Comparison of ENCODE assay signal across 11 cellular contexts in the genomic region with DNA sequence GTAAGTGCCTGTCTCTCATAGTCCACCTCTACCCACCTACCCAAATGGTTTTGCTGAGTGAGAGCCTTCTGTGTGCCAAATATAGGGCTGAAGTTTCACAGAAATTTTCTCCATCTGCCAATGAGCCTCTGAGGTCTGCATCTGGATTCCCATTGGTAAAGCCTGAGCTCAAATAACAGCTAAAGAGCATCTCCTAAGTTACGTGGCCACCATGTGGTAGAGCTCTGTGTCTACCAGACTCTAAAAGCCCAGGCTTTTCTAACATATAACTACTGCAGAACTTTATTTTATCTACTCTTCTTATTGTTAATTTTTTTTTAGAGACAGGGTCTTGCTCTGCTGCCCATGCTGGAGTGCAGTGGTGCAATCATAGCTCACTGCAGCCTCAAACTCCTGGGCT. TPM values are rescaled to one million over a fixed set of nuclear protein-coding genes. Genes with fewer than 3 reads are reported as not detected.
DNase-seq lines count a peak whose midpoint lies in the region; ATAC-seq and TF ChIP-seq lines count a peak whose summit lies in the region.
"Had no signal": no experiment of that assay in that cellular context is flagged by ENCODE, and none has a peak within 500 bp of the region (broad histone marks: within the 10 kb centered on the region; RNA-seq: fewer than 3 reads in every experiment).

No MANE protein-coding gene starts in this region.

- H3K36me3 ChIP-seq in GM23248 (ENCODE audit: low read depth) (no peaks in the 10 kb centered on the region), suprapubic skin (no peaks in the 10 kb centered on the region)
- H3K36me3 ChIP-seq: SJCRH30 had no signal

- H3K4me2 ChIP-seq in GM23248 (ENCODE audit: unreplicated experiment): no peak overlapping the region

- H3K9me3 ChIP-seq in GM23248 (ENCODE audit: low read depth) (no peaks in the 10 kb centered on the region), suprapubic skin (no peaks in the 10 kb centered on the region)
- H3K9me3 ChIP-seq: SJCRH30 had no signal

- no peaks in the 10 kb centered on the region for H3K79me2 ChIP-seq in GM23248 (ENCODE audit: insufficient read depth)

- H3K27ac ChIP-seq in GM23248 (no peak overlapping the region), suprapubic skin (no peak overlapping the region)
- H3K27ac ChIP-seq: SJCRH30 had no signal

- in situ Hi-C loops in GM23248 (cut with MboI): no loop called here

- 54 to 64% methylated on average over 1 of the region's 1 CpG for WGBS in GM23248 (ENCODE audit: low coverage in 1 of 2, low lambda C conversion rate in 2 of 2, missing lambda C conversion rate in 2 of 2), 2 experiments
- WGBS in suprapubic skin: 50% methylated on average over 1 of the region's 1 CpG

- no peak for TF ChIP-seq POLR2A in suprapubic skin (IDR thresholded peaks at IDR 0.05)

- ATAC-seq in esophagus mucosa: peak; percentile 48
- no peak for ATAC-seq in HG03565 (IDR thresholded peaks at IDR 0.05; ENCODE audit: unreplicated experiment)
- no peak for ATAC-seq in HG03139 (IDR thresholded peaks at IDR 0.05; ENCODE audit: unreplicated experiment)

- H3K4me1 ChIP-seq in GM23248 (ENCODE audit: insufficient read depth) (no peaks in the 10 kb centered on the region), suprapubic skin (no peaks in the 10 kb centered on the region)
- H3K4me1 ChIP-seq: SJCRH30 had no signal

- no peak for TF ChIP-seq EP300 in suprapubic skin (IDR thresholded peaks at IDR 0.05)

- no peaks in the 10 kb centered on the region for H3K9me2 ChIP-seq in GM23248 (ENCODE audit: insufficient read depth)

- H3K27me3 ChIP-seq in GM23248 (replicated peaks; ENCODE audit: insufficient read depth): peaks cover 14% of the 10 kb centered on the region
- no peaks in the 10 kb centered on the region for H3K27me3 ChIP-seq in suprapubic skin
- H3K27me3 ChIP-seq: SJCRH30 had no signal

- H3K9ac ChIP-seq in GM23248: no peak overlapping the region

- no peak overlapping the region for H3K4me3 ChIP-seq in GM23248
- H3K4me3 ChIP-seq in suprapubic skin: no peak overlapping the region
- H3K4me3 ChIP-seq: SJCRH30 had no signal

- H2AFZ ChIP-seq in GM23248: no peak overlapping the region

- DNase-seq in AML-193 (lab: John Stamatoyannopoulos, UW) (peak; percentile 50 to 55), GM23248 (peak; percentile 45), NCI-H69 (lab: John Stamatoyannopoulos, UW) (peak; percentile 81), midbrain (lab: John Stamatoyannopoulos, UW) (no peak), suprapubic skin (ENCODE audit: low spot score in 2 of 2) (no peak)
- DNase-seq: foreskin melanocyte, nucleus accumbens had no signal

- no peak for TF ChIP-seq CTCF in suprapubic skin (IDR thresholded peaks at IDR 0.05)

- H3F3A ChIP-seq in GM23248 (ENCODE audit: insufficient read depth): no peaks in the 10 kb centered on the region

- no peaks in the 10 kb centered on the region for H4K20me1 ChIP-seq in GM23248 (ENCODE audit: insufficient read depth)

RNA-seq across cellular contexts. Expression of gene AMDHD1, which starts 16.0 kb away (rescaled TPM):
- 1.1 and 1.3 TPM in 2 replicates for total RNA-seq in GM23248 (2014; rRNA removed; shearing (Covaris generic))
- polyA plus RNA-seq in GM23248 (2016; fragmentation: Nextera tagmentation; extraction: Ambion mirVana): 0.22 and 0.38 TPM in 2 replicates
- 0.44 TPM for total RNA-seq in esophagus mucosa
- total RNA-seq in suprapubic skin: 1 to 10 TPM in 2 of 4 donors, under 1 TPM in 2; 0.73 to 1.8 (median 1.2) TPM
- total RNA-seq: SJCRH30 had no signal

RNA-seq across cellular contexts. Expression of gene CCDC38, which starts 16.7 kb away (rescaled TPM):
- under 0.01 TPM in 1 of 2 replicates, not detected in the other for total RNA-seq in GM23248 (2014; rRNA removed; shearing (Covaris generic))
- polyA plus RNA-seq in GM23248 (2016; fragmentation: Nextera tagmentation; extraction: Ambion mirVana): 0.06 TPM in 1 of 2 replicates, not detected in the other
- total RNA-seq in esophagus mucosa (not detected), suprapubic skin (under 1 TPM in 1 of 4 donors, not detected in 3; 0.29 TPM)

RNA-seq across cellular contexts. Expression of gene HAL, which starts 37.0 kb away (rescaled TPM):
- total RNA-seq in GM23248 (2014; rRNA removed; shearing (Covaris generic)): not detected in 2 replicates
- not detected in 2 replicates for polyA plus RNA-seq in GM23248 (2016; fragmentation: Nextera tagmentation; extraction: Ambion mirVana)
- 0.28 TPM for total RNA-seq in esophagus mucosa
- total RNA-seq in suprapubic skin: 100 to 1,000 TPM in 3 of 4 donors, 10 to 100 TPM in 1; 52.1 to 216 (median 133) TPM

Comparison
In these comparisons a context has a peak if more than half of its experiments do, and no peak if none do; other contexts are left out.
1. DNase-seq: peak in AML-193 (2 of 2), GM23248 (single experiment) and NCI-H69 (single experiment); none in midbrain (single experiment) and suprapubic skin (0 of 2).
2. RNA of gene HAL, which starts 37.0 kb away (total RNA-seq): 52.1 to 216 TPM in suprapubic skin; 0.28 TPM in esophagus mucosa (single experiment) and not detected in GM23248; every median in the first group is over 10 times any median in the second.